In the genomic region with DNA sequence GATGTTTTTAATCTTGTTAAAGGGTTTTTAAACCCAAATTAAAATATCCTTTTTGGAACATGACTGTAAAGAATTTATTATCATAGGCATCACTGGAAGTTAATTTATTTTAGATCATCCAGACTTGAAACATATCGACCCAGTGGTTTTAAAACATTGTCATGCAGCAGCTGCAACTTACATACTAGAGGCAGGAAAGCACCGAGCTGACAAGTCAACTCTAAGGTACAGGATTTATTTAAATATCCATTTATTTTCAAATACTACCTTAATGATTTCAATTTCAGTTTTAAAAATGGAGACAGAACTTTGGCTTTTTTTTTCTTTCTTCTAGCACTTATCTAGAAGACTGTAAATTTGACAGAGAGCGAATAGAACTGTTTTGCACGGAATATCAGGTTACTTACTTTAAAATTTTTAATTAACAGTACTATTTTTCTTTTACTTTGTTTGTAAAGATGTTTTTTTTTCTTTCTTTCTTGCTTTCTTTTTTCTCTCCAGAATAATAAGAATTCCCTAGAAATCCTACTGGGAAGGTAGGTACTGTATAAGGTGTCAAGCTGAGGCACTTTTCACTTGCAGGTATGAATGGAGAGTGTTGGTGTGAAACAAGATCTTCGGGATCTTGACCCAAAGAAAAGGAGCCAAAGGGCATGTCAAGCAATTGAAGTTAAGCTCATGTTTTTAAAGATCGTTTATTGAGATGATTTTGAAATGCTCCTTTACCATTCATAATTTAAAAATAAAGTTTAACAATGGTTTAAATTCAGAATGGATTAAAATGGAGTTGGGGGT, we compare ENCODE assay signal across 14 cellular contexts. TPM values are rescaled to one million over a fixed set of nuclear protein-coding genes. Genes with fewer than 3 reads are reported as not detected.
DNase-seq lines count a peak whose midpoint lies in the region; ATAC-seq, FAIRE-seq and TF ChIP-seq lines count a peak whose summit lies in the region.
"Had no signal": no experiment of that assay in that cellular context is flagged by ENCODE, and none has a peak within 500 bp of the region (broad histone marks: within the 10 kb centered on the region; RNA-seq: fewer than 3 reads in every experiment).

No MANE protein-coding gene starts in this region.

- peaks cover 27% of the 10 kb centered on the region for H3K27me3 Mint-ChIP-seq in activated naive CD4-positive, alpha-beta T cell treated with anti-CD3 and anti-CD28 coated beads for 36 hours (ENCODE audit: low read depth)
- H3K27me3 Mint-ChIP-seq in T-helper 17 cell = peaks cover 4% of the 10 kb centered on the region

- H3K9me3 ChIP-seq in T-helper 17 cell (ENCODE audit: control insufficient read depth, low read length, poor library complexity, severe bottlenecking) = no peaks in the 10 kb centered on the region
- H3K9me3 ChIP-seq in thoracic aorta = no peaks in the 10 kb centered on the region
- H3K9me3 ChIP-seq in ascending aorta = no peaks in the 10 kb centered on the region
- H3K9me3 ChIP-seq: left lung had no signal

- no peak overlapping the region for H3K27ac ChIP-seq in thoracic aorta
- no peak overlapping the region for H3K27ac ChIP-seq in ascending aorta

- H3K4me3 Mint-ChIP-seq in activated naive CD4-positive, alpha-beta T cell treated with anti-CD3 and anti-CD28 coated beads for 36 hours = peak overlapping the region; percentile 55
- H3K4me3 Mint-ChIP-seq in T-helper 17 cell = peak overlapping the region; percentile 99

- H3K4me1 Mint-ChIP-seq in activated naive CD4-positive, alpha-beta T cell treated with anti-CD3 and anti-CD28 coated beads for 36 hours (ENCODE audit: low read depth) = peaks cover 30% of the 10 kb centered on the region
- H3K4me1 Mint-ChIP-seq in T-helper 17 cell = peaks cover 20% of the 10 kb centered on the region

- TF ChIP-seq CTCF in thoracic aorta (IDR thresholded peaks at IDR 0.05) (no peak), ascending aorta (IDR thresholded peaks at IDR 0.05) (no peak)

- peaks cover 4% of the 10 kb centered on the region for H3K36me3 Mint-ChIP-seq in activated naive CD4-positive, alpha-beta T cell treated with anti-CD3 and anti-CD28 coated beads for 36 hours (ENCODE audit: low read depth)
- peaks cover 17 to 27% of the 10 kb centered on the region in 2 donors for H3K36me3 Mint-ChIP-seq in activated naive CD4-positive, alpha-beta T cell treated with anti-CD3 and anti-CD28 coated beads, Interleukin-2, amount 50 U/mL, for 72 hours
- peaks cover 5% of the 10 kb centered on the region for H3K36me3 Mint-ChIP-seq in T-helper 17 cell (ENCODE audit: low read depth)

- ATAC-seq in activated naive CD4-positive, alpha-beta T cell treated with anti-CD3 and anti-CD28 coated beads, Interleukin-2, amount 50 U/mL, for 72 hours = no peak
- ATAC-seq in T-helper 17 cell (no peak), thoracic aorta (ENCODE audit: insufficient number of reproducible peaks, low FRiP score, low read depth) (no peak)
- ATAC-seq: left lung had no signal

- no peak for DNase-seq in activated naive CD4-positive, alpha-beta T cell treated with anti-CD3 and anti-CD28 coated beads for 36 hours
- no peak for DNase-seq in activated naive CD4-positive, alpha-beta T cell treated with anti-CD3 and anti-CD28 coated beads, Interleukin-2, amount 50 U/mL, for 72 hours (ENCODE audit: low spot score in 2 of 2)
- DNase-seq in T-helper 17 cell = no peak
- no peak for DNase-seq in thoracic aorta (ENCODE audit: low spot score)
- DNase-seq in ascending aorta (ENCODE audit: low spot score in 2 of 2) = no peak
- no peak for DNase-seq in retina
- no peak for DNase-seq in NCI-H2029 treated with DMSO at 0.1 percent for 48 hours (lab: John Stamatoyannopoulos, UW)
- DNase-seq: activated gamma-delta T cell; H7; left lung; NCI-H2171 treated with DMSO at 0.1 percent for 48 hours; stimulated activated CD4-positive, alpha-beta T cell treated with anti-CD3 and anti-CD28 coated beads, Interleukin-12 subunit alpha, Interleukin-12 subunit beta, amount 100 ng/mL, for 4 hours had no signal

- peak overlapping the region; percentile 72 for H3K27ac Mint-ChIP-seq in activated naive CD4-positive, alpha-beta T cell treated with anti-CD3 and anti-CD28 coated beads for 36 hours
- H3K27ac Mint-ChIP-seq in activated naive CD4-positive, alpha-beta T cell treated with anti-CD3 and anti-CD28 coated beads, Interleukin-2, amount 50 U/mL, for 72 hours = no peak overlapping the region
- peak overlapping the region; percentile 93 for H3K27ac Mint-ChIP-seq in T-helper 17 cell

- CTCF ChIA-PET in activated naive CD4-positive, alpha-beta T cell treated with anti-CD3 and anti-CD28 coated beads for 36 hours (lab: Charles Lee) = interaction anchor here (0.7 to 1.6 kb wide), 2 partner anchors 20 to 61 kb away, joined by 3 to 6 read pairs; no protein-coding TSS in a partner anchor

- intact Hi-C loops in activated naive CD4-positive, alpha-beta T cell treated with anti-CD3 and anti-CD28 coated beads for 36 hours (cut with micrococcal nuclease) = loop anchor here (5.0 to 10.0 kb wide), 5 partner anchors 119 to 1047 kb away; partner anchors contain the start of gene MLLT10
- intact Hi-C loops in ascending aorta (cut with DNase I) = loop anchor here (2.0 to 10.0 kb wide), 6 partner anchors 65 to 983 kb away; no protein-coding TSS in a partner anchor

- peak; percentile 30 for FAIRE-seq in islet of Langerhans (lab: Jason Lieb, UNC)

- H3K27me3 ChIP-seq in thoracic aorta (replicated peaks; ENCODE audit: insufficient read depth) (no peaks in the 10 kb centered on the region), ascending aorta (no peaks in the 10 kb centered on the region)

- H3K9me3 Mint-ChIP-seq in activated naive CD4-positive, alpha-beta T cell treated with anti-CD3 and anti-CD28 coated beads for 36 hours = no peaks in the 10 kb centered on the region
- no peaks in the 10 kb centered on the region for H3K9me3 Mint-ChIP-seq in activated naive CD4-positive, alpha-beta T cell treated with anti-CD3 and anti-CD28 coated beads, Interleukin-2, amount 50 U/mL, for 72 hours

- H3K4me1 ChIP-seq in thoracic aorta (ENCODE audit: control insufficient read depth in 1 of 2, low read depth in 2 of 2) = peaks cover 17 to 41% of the 10 kb centered on the region in 2 donors
- H3K4me1 ChIP-seq in ascending aorta = peaks cover 9 to 31% of the 10 kb centered on the region in 2 donors

- H3K4me3 ChIP-seq in thoracic aorta (peak overlapping the region; percentile 94), ascending aorta (peak overlapping the region in 1 of 2 donors; percentile 91)

- H3K36me3 ChIP-seq in thoracic aorta (no peaks in the 10 kb centered on the region), ascending aorta (no peaks in the 10 kb centered on the region)
- H3K36me3 ChIP-seq: left lung had no signal

RNA-seq across cellular contexts. Expression of gene COMMD3, which starts 1.8 kb away (rescaled TPM):
- total RNA-seq in activated naive CD4-positive, alpha-beta T cell treated with anti-CD3 and anti-CD28 coated beads for 36 hours = 10 to 100 TPM; 64.5 to 69.4 TPM
- 10 to 100 TPM; 57.3 to 91.3 TPM for total RNA-seq in activated naive CD4-positive, alpha-beta T cell treated with anti-CD3 and anti-CD28 coated beads, Interleukin-2, amount 50 U/mL, for 72 hours
- 10 to 100 TPM; 35.0 to 37.3 TPM for total RNA-seq in T-helper 17 cell
- 10 to 100 TPM; 12.6 to 90.4 TPM for total RNA-seq in thoracic aorta
- total RNA-seq in ascending aorta = 21.9 TPM

RNA-seq across cellular contexts. Expression of gene BMI1, which starts 2.9 kb away (rescaled TPM):
- 10 to 100 TPM; 28.2 to 32.1 TPM for total RNA-seq in activated naive CD4-positive, alpha-beta T cell treated with anti-CD3 and anti-CD28 coated beads for 36 hours
- 10 to 100 TPM; 42.9 to 48.7 TPM for total RNA-seq in activated naive CD4-positive, alpha-beta T cell treated with anti-CD3 and anti-CD28 coated beads, Interleukin-2, amount 50 U/mL, for 72 hours
- total RNA-seq in T-helper 17 cell = 10 to 100 TPM; 53.5 to 72.4 TPM
- total RNA-seq in thoracic aorta = 10 to 100 TPM; 55.9 to 79.4 TPM
- 50.1 TPM for total RNA-seq in ascending aorta

RNA-seq across cellular contexts. Expression of gene SPAG6, which starts 27.3 kb away (rescaled TPM):
- not detected for total RNA-seq in activated naive CD4-positive, alpha-beta T cell treated with anti-CD3 and anti-CD28 coated beads for 36 hours
- under 1 TPM in 1 of 2 donors, not detected in 1; 0.19 TPM for total RNA-seq in activated naive CD4-positive, alpha-beta T cell treated with anti-CD3 and anti-CD28 coated beads, Interleukin-2, amount 50 U/mL, for 72 hours
- total RNA-seq in T-helper 17 cell (not detected), thoracic aorta (not detected), ascending aorta (not detected)
- total RNA-seq: epithelial cell of proximal tubule, H7 had no signal

Comparison
In these comparisons a context has a peak if more than half of its experiments do, and no peak if none do; other contexts are left out.
1. H3K27ac Mint-ChIP-seq: peak in activated naive CD4-positive, alpha-beta T cell treated with anti-CD3 and anti-CD28 coated beads for 36 hours (single experiment) and T-helper 17 cell (single experiment); none in activated naive CD4-positive, alpha-beta T cell treated with anti-CD3 and anti-CD28 coated beads, Interleukin-2, amount 50 U/mL, for 72 hours (0 of 2).